Comparison of ENCODE assay signal across 11 cellular contexts in the genomic region with DNA sequence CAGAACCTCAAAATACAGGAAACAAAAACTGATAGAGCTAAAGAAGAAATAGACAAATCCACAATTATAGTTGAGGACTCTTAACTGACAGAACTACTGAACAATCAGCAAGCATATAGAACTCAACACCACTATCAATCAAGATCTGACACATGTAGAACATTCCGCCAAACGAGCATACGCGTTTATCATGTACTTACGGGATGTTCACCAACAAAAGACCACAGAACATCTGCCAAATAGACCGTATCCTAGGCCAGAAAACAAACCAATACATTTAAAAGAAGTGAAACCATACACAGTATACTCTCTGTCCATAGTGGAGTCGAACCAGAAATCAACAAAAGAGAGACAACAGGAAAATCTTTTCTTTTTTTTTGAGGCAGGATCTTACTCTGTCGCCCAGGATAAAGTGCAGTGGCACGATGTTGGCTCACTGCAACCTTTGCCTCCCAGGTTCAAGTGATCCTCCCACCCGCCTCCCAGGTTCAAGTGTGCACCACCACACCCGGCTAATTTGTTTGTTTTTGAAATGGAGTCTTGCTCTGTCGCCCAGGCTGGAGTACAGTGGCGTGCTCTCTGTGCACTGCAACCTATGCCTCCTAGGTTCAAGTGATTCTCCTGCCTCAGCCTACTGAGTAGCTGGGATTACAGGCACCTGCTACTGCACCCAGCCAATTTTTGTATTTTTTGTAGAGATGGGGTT. TPM values are rescaled to one million over a fixed set of nuclear protein-coding genes. Genes with fewer than 3 reads are reported as not detected.
DNase-seq lines count a peak whose midpoint lies in the region; ATAC-seq and TF ChIP-seq lines count a peak whose summit lies in the region.
"Had no signal": no experiment of that assay in that cellular context is flagged by ENCODE, and none has a peak within 500 bp of the region (broad histone marks: within the 10 kb centered on the region; RNA-seq: fewer than 3 reads in every experiment).

No MANE protein-coding gene starts in this region.

- H3K36me3 ChIP-seq in uterus = no peaks in the 10 kb centered on the region

- H3K27me3 ChIP-seq in uterus = no peaks in the 10 kb centered on the region

- H3K9me3 ChIP-seq in uterus = no peaks in the 10 kb centered on the region

- no peak for TF ChIP-seq POLR2A in erythroblast (IDR thresholded peaks at IDR 0.05; ENCODE audit: low read length)
- no peak for TF ChIP-seq POLR2A in uterus (IDR thresholded peaks at IDR 0.05)

- H3K4me1 ChIP-seq in uterus = peaks cover 0 to 11% of the 10 kb centered on the region in 2 donors

- DNase-seq in erythroblast (lab: John Stamatoyannopoulos, UW) = peak; percentile 26 to 50
- no peak for DNase-seq in uterus
- DNase-seq in NCI-H187 (lab: John Stamatoyannopoulos, UW) = no peak
- DNase-seq in stimulated activated naive CD4-positive, alpha-beta T cell treated with Interleukin-2 at 50 U/mL for 16 hours (lab: John Stamatoyannopoulos, UW) = no peak
- DNase-seq: activated CD8-positive, alpha-beta memory T cell treated with anti-CD3 and anti-CD28 coated beads for 24 hours; anterior cingulate cortex had no signal

- intact Hi-C loops in uterus (cut with DNase I; ENCODE audit: low total_unique reads) = no loop called here

- TF ChIP-seq CTCF in uterus (IDR thresholded peaks at IDR 0.05) = no peak

- H3K4me3 ChIP-seq in uterus = no peak overlapping the region
- H3K4me3 ChIP-seq: skin epidermis had no signal

- H3K27ac ChIP-seq in uterus = no peak overlapping the region
- H3K27ac ChIP-seq: skin epidermis had no signal

- ATAC-seq in GM18502 (IDR thresholded peaks at IDR 0.05; ENCODE audit: poor library complexity, unreplicated experiment) (peak; percentile 68), GM21423 (IDR thresholded peaks at IDR 0.05; ENCODE audit: unreplicated experiment) (peak; percentile 55), HG03520 (IDR thresholded peaks at IDR 0.05; ENCODE audit: unreplicated experiment) (peak; percentile 54), SK-N-SH treated with all-trans-retinoic acid at 6 μM for 48 hours (no peak)

TF ChIP-seq in SK-N-SH treated with all-trans-retinoic acid at 6 μM for 48 hours, 23 proteins besides CTCF, POLR2A, EP300 and RAD21:
- TF ChIP-seq TOX (CRISPR knock-in tag; IDR thresholded peaks at IDR 0.05; ENCODE audit: borderline replicate concordance) = no peak
- no peak for TF ChIP-seq ZC3H10 (CRISPR knock-in tag; IDR thresholded peaks at IDR 0.05)
- TF ChIP-seq, protein P1, sequence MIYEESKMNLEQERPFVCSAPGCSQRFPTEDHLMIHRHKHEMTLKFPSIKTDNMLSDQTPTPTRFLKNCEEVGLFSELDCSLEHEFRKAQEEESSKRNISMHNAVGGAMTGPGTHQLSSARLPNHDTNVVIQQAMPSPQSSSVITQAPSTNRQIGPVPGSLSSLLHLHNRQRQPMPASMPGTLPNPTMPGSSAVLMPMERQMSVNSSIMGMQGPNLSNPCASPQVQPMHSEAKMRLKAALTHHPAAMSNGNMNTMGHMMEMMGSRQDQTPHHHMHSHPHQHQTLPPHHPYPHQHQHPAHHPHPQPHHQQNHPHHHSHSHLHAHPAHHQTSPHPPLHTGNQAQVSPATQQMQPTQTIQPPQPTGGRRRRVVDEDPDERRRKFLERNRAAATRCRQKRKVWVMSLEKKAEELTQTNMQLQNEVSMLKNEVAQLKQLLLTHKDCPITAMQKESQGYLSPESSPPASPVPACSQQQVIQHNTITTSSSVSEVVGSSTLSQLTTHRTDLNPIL (CRISPR knock-in tag; IDR thresholded peaks at IDR 0.05; ENCODE audit: low read depth) = no peak
- TF ChIP-seq ESRRG (CRISPR knock-in tag; IDR thresholded peaks at IDR 0.05) = no peak
- TF ChIP-seq PPARA (CRISPR knock-in tag; IDR thresholded peaks at IDR 0.05; ENCODE audit: borderline replicate concordance) = no peak
- no peak for TF ChIP-seq ZFP3 (CRISPR knock-in tag; IDR thresholded peaks at IDR 0.05)
- TF ChIP-seq ARNTL (CRISPR knock-in tag; IDR thresholded peaks at IDR 0.05; ENCODE audit: borderline replicate concordance, low read depth) = no peak
- TF ChIP-seq TCF4 (CRISPR knock-in tag; IDR thresholded peaks at IDR 0.05; ENCODE audit: borderline replicate concordance) = no peak
- TF ChIP-seq ZNF70 (CRISPR knock-in tag; IDR thresholded peaks at IDR 0.05) = no peak
- TF ChIP-seq ZNF565 (CRISPR knock-in tag; conservative IDR thresholded peaks at IDR 0.05; ENCODE audit: low read depth) = no peak
- TF ChIP-seq SNAI2 (CRISPR knock-in tag; IDR thresholded peaks at IDR 0.05) = no peak
- no peak for TF ChIP-seq OSR1 (CRISPR knock-in tag; IDR thresholded peaks at IDR 0.05)
- TF ChIP-seq ISL1 (CRISPR knock-in tag; IDR thresholded peaks at IDR 0.05) = no peak
- TF ChIP-seq, protein P2, sequence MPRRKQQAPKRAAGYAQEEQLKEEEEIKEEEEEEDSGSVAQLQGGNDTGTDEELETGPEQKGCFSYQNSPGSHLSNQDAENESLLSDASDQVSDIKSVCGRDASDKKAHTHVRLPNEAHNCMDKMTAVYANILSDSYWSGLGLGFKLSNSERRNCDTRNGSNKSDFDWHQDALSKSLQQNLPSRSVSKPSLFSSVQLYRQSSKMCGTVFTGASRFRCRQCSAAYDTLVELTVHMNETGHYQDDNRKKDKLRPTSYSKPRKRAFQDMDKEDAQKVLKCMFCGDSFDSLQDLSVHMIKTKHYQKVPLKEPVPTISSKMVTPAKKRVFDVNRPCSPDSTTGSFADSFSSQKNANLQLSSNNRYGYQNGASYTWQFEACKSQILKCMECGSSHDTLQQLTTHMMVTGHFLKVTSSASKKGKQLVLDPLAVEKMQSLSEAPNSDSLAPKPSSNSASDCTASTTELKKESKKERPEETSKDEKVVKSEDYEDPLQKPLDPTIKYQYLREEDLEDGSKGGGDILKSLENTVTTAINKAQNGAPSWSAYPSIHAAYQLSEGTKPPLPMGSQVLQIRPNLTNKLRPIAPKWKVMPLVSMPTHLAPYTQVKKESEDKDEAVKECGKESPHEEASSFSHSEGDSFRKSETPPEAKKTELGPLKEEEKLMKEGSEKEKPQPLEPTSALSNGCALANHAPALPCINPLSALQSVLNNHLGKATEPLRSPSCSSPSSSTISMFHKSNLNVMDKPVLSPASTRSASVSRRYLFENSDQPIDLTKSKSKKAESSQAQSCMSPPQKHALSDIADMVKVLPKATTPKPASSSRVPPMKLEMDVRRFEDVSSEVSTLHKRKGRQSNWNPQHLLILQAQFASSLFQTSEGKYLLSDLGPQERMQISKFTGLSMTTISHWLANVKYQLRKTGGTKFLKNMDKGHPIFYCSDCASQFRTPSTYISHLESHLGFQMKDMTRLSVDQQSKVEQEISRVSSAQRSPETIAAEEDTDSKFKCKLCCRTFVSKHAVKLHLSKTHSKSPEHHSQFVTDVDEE (CRISPR knock-in tag; IDR thresholded peaks at IDR 0.05) = no peak
- no peak for TF ChIP-seq CSDC2 (CRISPR knock-in tag; IDR thresholded peaks at IDR 0.05)
TF ChIP-seq in SK-N-SH treated with all-trans-retinoic acid at 6 μM for 48 hours: peak in this region for 0.

RNA-seq across cellular contexts. Expression of a gene that starts 5.1 kb away (rescaled TPM):
- total RNA-seq in uterus = 100 to 1,000 TPM in 1 of 4 donors, 10 to 100 TPM in 3; 20.5 to 109 (median 50.3) TPM

Comparison
In these comparisons a context has a peak if more than half of its experiments do, and no peak if none do; other contexts are left out.
1. DNase-seq: peak in erythroblast (2 of 2); none in uterus (0 of 2), NCI-H187 (0 of 2) and stimulated activated naive CD4-positive, alpha-beta T cell treated with Interleukin-2 at 50 U/mL for 16 hours (single experiment).